19 cellular contexts compared by ENCODE assay signal in the genomic region with DNA sequence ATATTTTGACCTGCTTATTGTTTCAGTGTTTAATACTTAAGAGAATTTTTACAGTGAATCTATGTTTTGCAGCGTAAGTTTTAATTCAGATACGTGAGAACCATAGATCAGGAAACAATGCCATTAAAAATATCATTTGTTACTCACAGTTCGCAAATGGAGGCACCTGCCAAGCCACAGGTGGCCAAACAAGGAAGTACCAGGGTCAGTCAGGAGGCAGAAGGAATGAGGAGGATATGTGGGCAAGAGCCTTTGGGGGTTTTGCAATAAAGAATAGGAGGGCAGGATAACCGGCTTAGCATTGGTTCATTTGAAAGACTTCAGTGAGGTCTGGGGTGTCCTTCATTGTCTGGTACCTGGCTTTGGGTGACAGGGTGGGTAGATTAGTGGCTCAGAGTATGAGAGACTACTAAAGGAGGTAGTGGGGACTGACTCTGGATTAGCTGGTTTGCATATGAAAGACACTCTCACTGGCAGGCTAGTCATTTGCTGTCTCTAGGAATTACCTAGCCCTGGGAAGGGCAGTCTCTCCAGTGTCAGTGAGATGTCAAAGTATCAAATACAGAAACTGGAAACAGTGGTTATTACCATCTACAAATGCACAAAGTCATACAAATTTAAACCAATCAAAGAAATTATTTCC.
DNase-seq lines count a peak whose midpoint lies in the region; ATAC-seq lines count a peak whose summit lies in the region.
"Had no signal": no experiment of that assay in that cellular context is flagged by ENCODE, and none has a peak within 500 bp of the region (broad histone marks: within the 10 kb centered on the region; RNA-seq: fewer than 3 reads in every experiment).

No MANE protein-coding gene starts in this region.

- no peak overlapping the region for H3K9ac ChIP-seq in NT2/D1 (ENCODE audit: insufficient read length, low read depth)
- H3K9ac ChIP-seq: BLaER1, KMS-11 had no signal

- no peak overlapping the region for H3K27ac Mint-ChIP-seq in effector memory CD8-positive, alpha-beta T cell
- H3K27ac Mint-ChIP-seq: CD8-positive, alpha-beta memory T cell had no signal

- H3K4me1 ChIP-seq in NT2/D1 (ENCODE audit: insufficient read depth, insufficient read length): peaks cover 2% of the 10 kb centered on the region
- H3K4me1 ChIP-seq: BLaER1, Peyer's patch had no signal

- H3K9me3 ChIP-seq in NT2/D1 (ENCODE audit: insufficient read depth, low read length): peaks cover 9% of the 10 kb centered on the region; the same call in 1 of the 2 replicates
- H3K9me3 ChIP-seq: Peyer's patch had no signal

- DNase-seq in COLO668 (lab: John Stamatoyannopoulos, UW; ENCODE audit: unreplicated experiment) (peak; percentile 28), H7 (peak; percentile 37), NT2/D1 (ENCODE audit: low read depth, low spot score) (peak; percentile 28), iPS-NIHi7 (ENCODE audit: extremely low spot score) (peak; percentile 22), NCI-H1417 treated with DMSO at 0.1 percent for 48 hours (lab: John Stamatoyannopoulos, UW) (no peak)
- no peak for DNase-seq in effector memory CD8-positive, alpha-beta T cell
- DNase-seq: CD8-positive, alpha-beta memory T cell; DMS 273 treated with DMSO at 0.1 percent for 48 hours; NCI-H1092; NCI-H1694 treated with DMSO at 0.1 percent for 48 hours; NCI-H2107; NCI-H82; Peyer's patch had no signal

- H3K4me1 Mint-ChIP-seq in effector memory CD8-positive, alpha-beta T cell (ENCODE audit: low read depth in 2 of 2): no peaks in the 10 kb centered on the region
- H3K4me1 Mint-ChIP-seq: CD8-positive, alpha-beta memory T cell had no signal

- H3K36me3 ChIP-seq in H7 (replicated peaks; ENCODE audit: control insufficient read depth, insufficient read depth, low read length) (no peaks in the 10 kb centered on the region), NT2/D1 (ENCODE audit: insufficient read depth, insufficient read length, low read length) (no peaks in the 10 kb centered on the region)
- H3K36me3 ChIP-seq: BLaER1, Peyer's patch had no signal

- no peaks in the 10 kb centered on the region for H3K36me3 Mint-ChIP-seq in effector memory CD8-positive, alpha-beta T cell (ENCODE audit: insufficient read depth)
- H3K36me3 Mint-ChIP-seq: CD8-positive, alpha-beta memory T cell had no signal

- no peak overlapping the region for H3K4me3 ChIP-seq in H7 (ENCODE audit: insufficient read depth, low read depth, low read length)
- no peak overlapping the region for H3K4me3 ChIP-seq in NT2/D1 (ENCODE audit: insufficient read length, low read depth)
- H3K4me3 ChIP-seq: BLaER1, Peyer's patch, SK-N-MC had no signal

- H3K9me3 Mint-ChIP-seq in effector memory CD8-positive, alpha-beta T cell: no peaks in the 10 kb centered on the region
- H3K9me3 Mint-ChIP-seq: CD8-positive, alpha-beta memory T cell had no signal

- no peaks in the 10 kb centered on the region for H3K27me3 ChIP-seq in H7 (ENCODE audit: control insufficient read depth, insufficient read depth, low read length)
- H3K27me3 ChIP-seq in NT2/D1 (ENCODE audit: insufficient read depth, insufficient read length): no peaks in the 10 kb centered on the region
- H3K27me3 ChIP-seq: BLaER1, Peyer's patch had no signal

- H3K27me3 Mint-ChIP-seq in effector memory CD8-positive, alpha-beta T cell: peaks cover 39 to 43% of the 10 kb centered on the region in 2 donors

- H3K4me3 Mint-ChIP-seq in effector memory CD8-positive, alpha-beta T cell: no peak overlapping the region
- H3K4me3 Mint-ChIP-seq: CD8-positive, alpha-beta memory T cell had no signal

- ATAC-seq in GM18870 (IDR thresholded peaks at IDR 0.05; ENCODE audit: unreplicated experiment): no peak
- no peak for ATAC-seq in GM21723 (IDR thresholded peaks at IDR 0.05; ENCODE audit: unreplicated experiment)
- no peak for ATAC-seq in effector memory CD8-positive, alpha-beta T cell (replicated peaks)
- ATAC-seq: Right ventricle myocardium inferior had no signal

Comparison
In these comparisons a context has a peak if more than half of its experiments do, and no peak if none do; other contexts are left out.
1. DNase-seq: peak in COLO668 (single experiment), H7 (single experiment), NT2/D1 (single experiment) and iPS-NIHi7 (single experiment); none in NCI-H1417 treated with DMSO at 0.1 percent for 48 hours (single experiment) and effector memory CD8-positive, alpha-beta T cell (0 of 3).